Comparison of ENCODE assay signal across 8 cellular contexts in the genomic region with DNA sequence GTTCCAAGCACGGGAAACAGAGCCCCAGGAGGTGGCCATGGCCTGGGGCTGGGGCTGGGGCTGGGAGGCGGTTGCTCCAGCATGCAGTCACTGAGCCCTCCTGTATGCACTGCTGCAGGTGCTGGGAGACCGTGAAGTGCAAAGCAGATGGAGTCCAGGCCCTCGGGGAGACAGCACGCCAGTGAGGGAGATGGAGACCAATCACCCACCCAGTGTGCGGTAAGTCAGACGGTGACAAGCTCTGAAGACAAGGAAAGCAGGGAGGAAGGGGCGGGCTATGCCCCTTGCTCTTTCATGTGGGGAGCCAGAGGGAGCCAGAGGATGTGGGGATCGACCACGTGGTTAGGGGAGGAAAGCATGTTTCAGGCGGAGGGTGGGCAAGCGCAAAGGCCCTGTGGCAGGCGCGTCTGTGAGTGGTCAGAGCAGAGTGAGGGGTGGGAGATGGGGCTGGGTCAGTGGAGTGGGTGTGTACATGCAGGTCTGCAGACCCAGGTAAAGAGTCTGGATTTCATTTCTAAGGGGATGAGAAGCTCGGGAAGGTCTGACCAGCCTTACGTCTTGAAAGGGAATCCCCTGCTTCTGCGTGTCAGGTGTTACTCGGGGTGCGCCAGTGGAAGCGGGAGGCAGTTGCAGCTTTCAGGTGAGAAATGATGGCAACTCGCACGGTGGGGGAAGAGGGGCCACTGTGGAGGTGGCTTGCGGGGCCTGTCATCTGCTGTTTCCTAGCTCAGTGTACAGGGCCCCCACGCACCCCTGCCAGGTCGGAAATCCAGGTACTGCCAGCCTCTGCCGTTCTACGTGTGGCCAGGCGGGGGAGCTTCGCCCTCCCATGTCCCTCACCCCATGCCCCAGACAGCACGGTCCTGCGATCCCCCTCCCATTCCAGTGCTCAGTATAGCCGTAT. TPM values are rescaled to one million over a fixed set of nuclear protein-coding genes. Genes with fewer than 3 reads are reported as not detected.
DNase-seq lines count a peak whose midpoint lies in the region; ATAC-seq and TF ChIP-seq lines count a peak whose summit lies in the region.

No MANE protein-coding gene starts in this region.

- no peak for TF ChIP-seq EP300 in suprapubic skin (IDR thresholded peaks at IDR 0.05)

- peaks cover 16 to 27% (median 19%) of the 10 kb centered on the region in 4 donors for H3K4me1 Mint-ChIP-seq in CD4-positive, alpha-beta memory T cell

- intact Hi-C loops in CD4-positive, alpha-beta memory T cell (cut with micrococcal nuclease): loop anchor here (5.0 kb wide), 1 partner anchor 265 kb away; no protein-coding TSS in a partner anchor

- POLR2A ChIA-PET in CD4-positive, alpha-beta memory T cell (lab: Charles Lee; ENCODE audit: partially characterized antibody): interaction anchor here (1.0 to 1.5 kb wide), 3 partner anchors 14 to 306 kb away, joined by 3 to 10 read pairs (median 4); a partner anchor contains a TSS

- H3K9me3 Mint-ChIP-seq in CD4-positive, alpha-beta memory T cell: no peaks in the 10 kb centered on the region

- no peak overlapping the region for H3K9ac ChIP-seq in KMS-11

- peaks cover 20% of the 10 kb centered on the region for H3K4me1 ChIP-seq in CD4-positive, alpha-beta memory T cell (ENCODE audit: insufficient read depth, low read length)
- H3K4me1 ChIP-seq in KMS-11 (ENCODE audit: low read depth, poor library complexity, severe bottlenecking) (no peaks in the 10 kb centered on the region), right atrium auricular region (peaks cover 0 to 18% of the 10 kb centered on the region in 2 donors), suprapubic skin (no peaks in the 10 kb centered on the region)

- H3K4me3 ChIP-seq in CD4-positive, alpha-beta memory T cell (ENCODE audit: low read length in 2 of 2): no peak overlapping the region
- H3K4me3 ChIP-seq in KMS-11 (IDR thresholded peaks at IDR 0.05; ENCODE audit: insufficient read depth, low read depth, low read length) (no peak overlapping the region), right atrium auricular region (no peak overlapping the region), suprapubic skin (no peak overlapping the region)

- TF ChIP-seq POLR2A in suprapubic skin (IDR thresholded peaks at IDR 0.05): no peak

- peak overlapping the region; percentile 4 to 81 (median 70) for H3K27ac Mint-ChIP-seq in CD4-positive, alpha-beta memory T cell

- ATAC-seq in stimulated activated naive CD8-positive, alpha-beta T cell treated with anti-CD3 and anti-CD28 coated beads, Interleukin-15, Interleukin-2, amounts not matched to agents 100 U/mL and 50 U/mL, for 24 hours: peak; percentile 44

- no peak overlapping the region for H2AFZ ChIP-seq in KMS-11 (ENCODE audit: low read depth)

- H3K27me3 Mint-ChIP-seq in CD4-positive, alpha-beta memory T cell: no peaks in the 10 kb centered on the region

- no peak overlapping the region for H3K27ac ChIP-seq in CD4-positive, alpha-beta memory T cell (ENCODE audit: low read depth, low read length)
- H3K27ac ChIP-seq in KMS-11 (no peak overlapping the region), right atrium auricular region (no peak overlapping the region), suprapubic skin (no peak overlapping the region)

- CTCF ChIA-PET in CD4-positive, alpha-beta memory T cell (lab: Charles Lee; ENCODE audit: partially characterized antibody): interaction anchor here (0.7 to 5.9 kb wide), 12 partner anchors 11 to 305 kb away, joined by 3 to 76 read pairs (median 6); no protein-coding TSS in a partner anchor

- peak overlapping the region in 6 of 8 donors; percentile 32 to 75 (median 64) for H3K4me3 Mint-ChIP-seq in CD4-positive, alpha-beta memory T cell

- 82% methylated on average over 31 of the region's 32 CpGs for WGBS in suprapubic skin

- H3K36me3 ChIP-seq in CD4-positive, alpha-beta memory T cell (ENCODE audit: insufficient read depth, low read length): no peaks in the 10 kb centered on the region
- H3K36me3 ChIP-seq in KMS-11 (ENCODE audit: insufficient read depth): no peaks in the 10 kb centered on the region
- H3K36me3 ChIP-seq in right atrium auricular region: no peaks in the 10 kb centered on the region
- no peaks in the 10 kb centered on the region for H3K36me3 ChIP-seq in suprapubic skin

- H3K36me3 Mint-ChIP-seq in CD4-positive, alpha-beta memory T cell: no peaks in the 10 kb centered on the region

- peak; percentile 40 to 56 (median 47) for DNase-seq in CD4-positive, alpha-beta memory T cell
- peak; percentile 78 for DNase-seq in activated effector memory CD4-positive, alpha-beta T cell treated with anti-CD3 and anti-CD28 coated beads, Interleukin-2, amount 50 U/mL, for 16 hours
- DNase-seq in right atrium auricular region (ENCODE audit: low spot score) (no peak), NCI-H1930 (lab: John Stamatoyannopoulos, UW) (no peak), HK-2 (ENCODE audit: unreplicated experiment) (no peak), suprapubic skin (ENCODE audit: low spot score in 2 of 2) (no peak)
- no peak for DNase-seq in stimulated activated naive CD8-positive, alpha-beta T cell treated with anti-CD3 and anti-CD28 coated beads, Interleukin-15, Interleukin-2, amounts not matched to agents 100 U/mL and 50 U/mL, for 24 hours

- no peak overlapping the region for H3K4me2 ChIP-seq in KMS-11

- no peaks in the 10 kb centered on the region for H3K9me3 ChIP-seq in CD4-positive, alpha-beta memory T cell (ENCODE audit: control insufficient read depth in 1 of 2, low read length in 2 of 2)
- H3K9me3 ChIP-seq in right atrium auricular region: no peaks in the 10 kb centered on the region
- H3K9me3 ChIP-seq in suprapubic skin: no peaks in the 10 kb centered on the region

- H4K20me1 ChIP-seq in KMS-11 (ENCODE audit: insufficient read depth): no peaks in the 10 kb centered on the region

- peak; percentile 44 for TF ChIP-seq CTCF in KMS-11 (conservative IDR thresholded peaks at IDR 0.05; ENCODE audit: low read depth, low read length)
- TF ChIP-seq CTCF in right atrium auricular region (IDR thresholded peaks at IDR 0.05): peak; percentile 26 to 62
- peak in 1 of 2 donors; percentile 43 for TF ChIP-seq CTCF in suprapubic skin (IDR thresholded peaks at IDR 0.05)

- H3K79me2 ChIP-seq in KMS-11 (ENCODE audit: insufficient read depth, low read depth): no peaks in the 10 kb centered on the region

- H3K27me3 ChIP-seq in CD4-positive, alpha-beta memory T cell (ENCODE audit: insufficient read depth, low read length): no peaks in the 10 kb centered on the region
- no peaks in the 10 kb centered on the region for H3K27me3 ChIP-seq in KMS-11 (ENCODE audit: insufficient read depth, low read depth)
- H3K27me3 ChIP-seq in right atrium auricular region: no peaks in the 10 kb centered on the region
- H3K27me3 ChIP-seq in suprapubic skin: no peaks in the 10 kb centered on the region

RNA-seq across cellular contexts. Expression of a gene that starts 19.4 kb away (rescaled TPM):
- under 1 TPM in 1 of 2 experiments, not detected in 1; 0.42 TPM for total RNA-seq in CD4-positive, alpha-beta memory T cell
- under 1 TPM; 0.48 to 0.77 TPM for polyA plus RNA-seq in CD4-positive, alpha-beta memory T cell
- under 1 TPM; 0.08 to 0.63 TPM for total RNA-seq in right atrium auricular region
- 1 to 10 TPM; 1.1 to 6.0 (median 2.4) TPM for total RNA-seq in suprapubic skin

Comparison
In these comparisons a context has a peak if more than half of its experiments do, and no peak if none do; other contexts are left out.
1. DNase-seq: peak in CD4-positive, alpha-beta memory T cell (5 of 5) and activated effector memory CD4-positive, alpha-beta T cell treated with anti-CD3 and anti-CD28 coated beads, Interleukin-2, amount 50 U/mL, for 16 hours (single experiment); none in right atrium auricular region (single experiment), stimulated activated naive CD8-positive, alpha-beta T cell treated with anti-CD3 and anti-CD28 coated beads, Interleukin-15, Interleukin-2, amounts not matched to agents 100 U/mL and 50 U/mL, for 24 hours (single experiment), NCI-H1930 (0 of 2), HK-2 (single experiment) and suprapubic skin (0 of 2).